In genomic region chr9:110776207-110776606, GRCh38 we compare ENCODE assay signal across 16 cellular contexts.
"Had no signal": no experiment of that assay in that cellular context is flagged by ENCODE, and none has a peak within 500 bp of the region (broad histone marks: within the 10 kb centered on the region; RNA-seq: fewer than 3 reads in every experiment).

No MANE protein-coding gene starts in this region.

- H3K4me1 ChIP-seq: left lung, psoas muscle, suprapubic skin had no signal

- FAIRE-seq: bronchial epithelial cell, TTC549 had no signal

- H3K9me3 ChIP-seq: adrenal gland, gastroesophageal sphincter, heart right ventricle, left lung, psoas muscle, suprapubic skin had no signal

- H3K27ac ChIP-seq: gastroesophageal sphincter, heart right ventricle, left lung, psoas muscle, suprapubic skin had no signal

- DNase-seq: activated CD4-positive, alpha-beta T cell treated with anti-CD3 and anti-CD28 coated beads, Interleukin-2, amount 50 U/mL, for 4 hours; activated gamma-delta T cell; adrenal gland; effector memory CD4-positive, alpha-beta T cell; heart right ventricle; left lung; psoas muscle; stimulated activated CD4-positive, alpha-beta T cell treated with anti-CD3 and anti-CD28 coated beads, Interleukin-15, amount 100 ng/mL, for 24 hours; stimulated activated CD4-positive, alpha-beta T cell treated with anti-CD3 and anti-CD28 coated beads, Interleukin-2, amount 100 ng/mL, for 48 hours had no signal

- H3K27me3 ChIP-seq: adrenal gland, gastroesophageal sphincter, heart right ventricle, left lung, suprapubic skin had no signal

- H3K36me3 ChIP-seq: adrenal gland, gastroesophageal sphincter, heart right ventricle, left lung, suprapubic skin had no signal

- ATAC-seq: gastroesophageal sphincter; heart right ventricle; left lung; natural killer cell treated with Interleukin-12 subunit alpha and Interleukin-12 subunit beta and Interleukin-15 and Interleukin-18, amount 100 ng/mL, for 72 hours; psoas muscle; right cardiac atrium had no signal

- H3K4me3 ChIP-seq: adrenal gland, gastroesophageal sphincter, heart right ventricle, left lung, psoas muscle, skin epidermis, suprapubic skin had no signal
